ENCODE assay signal across 8 cellular contexts in genomic region chr6:136922680-136922996, GRCh38. TPM values are rescaled to one million over a fixed set of nuclear protein-coding genes. Genes with fewer than 3 reads are reported as not detected.
DNase-seq lines count a peak whose midpoint lies in the region; ATAC-seq, FAIRE-seq and TF ChIP-seq lines count a peak whose summit lies in the region.

No MANE protein-coding gene starts in this region.

- no peak for FAIRE-seq in H54 (lab: Jason Lieb, UNC)

- no peak for TF ChIP-seq POLR2A in sigmoid colon (IDR thresholded peaks at IDR 0.05)
- TF ChIP-seq POLR2A in H54 (IDR thresholded peaks at IDR 0.05; ENCODE audit: low read depth, low read length): no peak

- H3K27me3 ChIP-seq in GM23248 (replicated peaks; ENCODE audit: insufficient read depth) (peaks cover 56% of the 10 kb centered on the region), sigmoid colon (peaks cover 36 to 66% (median 48%) of the 10 kb centered on the region in 3 donors)

- H3K4me3 Mint-ChIP-seq in T-helper 1 cell treated with Interleukin-12 subunit alpha and Interleukin-12 subunit beta and Interleukin-4 antibody, amounts not matched to agents 30 μg/mL and 1 μg/mL, for 36 hours: peak overlapping the region; percentile 76

- no peaks in the 10 kb centered on the region for H3K79me2 ChIP-seq in GM23248 (ENCODE audit: insufficient read depth)

- no peak overlapping the region for H3K27ac Mint-ChIP-seq in T-helper 1 cell treated with Interleukin-12 subunit alpha and Interleukin-12 subunit beta and Interleukin-4 antibody, amounts not matched to agents 30 μg/mL and 1 μg/mL, for 36 hours

- H3K9ac ChIP-seq in GM23248: no peak overlapping the region

- no peak for TF ChIP-seq EP300 in sigmoid colon (IDR thresholded peaks at IDR 0.05)

- in situ Hi-C loops in GM23248 (cut with MboI): no loop called here

- DNase-seq in GM23248 (no peak), fibroblast of pulmonary artery (ENCODE audit: low read depth) (no peak), sigmoid colon (no peak), retina (no peak), H54 (ENCODE audit: insufficient read length, low spot score) (no peak), NCI-H2196 treated with DMSO at 0.1 percent for 48 hours (lab: John Stamatoyannopoulos, UW; ENCODE audit: unreplicated experiment) (no peak)

- H3K9me3 ChIP-seq in GM23248 (ENCODE audit: low read depth) (no peaks in the 10 kb centered on the region), sigmoid colon (no peaks in the 10 kb centered on the region)

- no peaks in the 10 kb centered on the region for H3K36me3 Mint-ChIP-seq in T-helper 1 cell treated with Interleukin-12 subunit alpha and Interleukin-12 subunit beta and Interleukin-4 antibody, amounts not matched to agents 30 μg/mL and 1 μg/mL, for 36 hours (ENCODE audit: low read depth)

- H3K4me2 ChIP-seq in GM23248 (ENCODE audit: unreplicated experiment): peak overlapping the region; percentile 67

- H2AFZ ChIP-seq in GM23248: no peak overlapping the region

- no peaks in the 10 kb centered on the region for H3K9me2 ChIP-seq in GM23248 (ENCODE audit: insufficient read depth)

- H3F3A ChIP-seq in GM23248 (ENCODE audit: insufficient read depth): 0 out of 2 replicates have a peak, but pooled peaks cover 5% of the 10 kb centered on the region

- 7 to 15% methylated on average over 10 to 20 of the region's 29 CpGs for WGBS in GM23248 (ENCODE audit: low coverage in 1 of 2, low lambda C conversion rate in 2 of 2, missing lambda C conversion rate in 2 of 2), 2 experiments
- WGBS in sigmoid colon, 2 donors: 3% methylated on average over 29 of the region's 29 CpGs

- H4K20me1 ChIP-seq in GM23248 (ENCODE audit: insufficient read depth): no peaks in the 10 kb centered on the region

- intact Hi-C loops in sigmoid colon (cut with DNase I): no loop called here

- TF ChIP-seq CTCF in fibroblast of pulmonary artery (IDR thresholded peaks at IDR 0.05; ENCODE audit: low read length, missing control alignments): no peak
- TF ChIP-seq CTCF in sigmoid colon (IDR thresholded peaks at IDR 0.05): no peak

- H3K4me1 Mint-ChIP-seq in T-helper 1 cell treated with Interleukin-12 subunit alpha and Interleukin-12 subunit beta and Interleukin-4 antibody, amounts not matched to agents 30 μg/mL and 1 μg/mL, for 36 hours (ENCODE audit: low read depth): peaks cover 20% of the 10 kb centered on the region

- ATAC-seq in GM21825 (IDR thresholded peaks at IDR 0.05; ENCODE audit: unreplicated experiment): no peak

- peaks cover 63% of the 10 kb centered on the region for H3K27me3 Mint-ChIP-seq in T-helper 1 cell treated with Interleukin-12 subunit alpha and Interleukin-12 subunit beta and Interleukin-4 antibody, amounts not matched to agents 30 μg/mL and 1 μg/mL, for 36 hours (ENCODE audit: low read depth)

- H3K27ac ChIP-seq in GM23248 (no peak overlapping the region), sigmoid colon (no peak overlapping the region)

- H3K4me1 ChIP-seq in GM23248 (ENCODE audit: insufficient read depth) (no peaks in the 10 kb centered on the region), sigmoid colon (peaks cover 0 to 36% (median 35%) of the 10 kb centered on the region in 4 donors)

- H3K36me3 ChIP-seq in GM23248 (ENCODE audit: low read depth): no peaks in the 10 kb centered on the region
- no peaks in the 10 kb centered on the region for H3K36me3 ChIP-seq in sigmoid colon

- no peaks in the 10 kb centered on the region for H3K9me3 Mint-ChIP-seq in T-helper 1 cell treated with Interleukin-12 subunit alpha and Interleukin-12 subunit beta and Interleukin-4 antibody, amounts not matched to agents 30 μg/mL and 1 μg/mL, for 36 hours

- H3K4me3 ChIP-seq in GM23248 (peak overlapping the region; percentile 57), fibroblast of pulmonary artery (replicated peaks; ENCODE audit: low read depth, low read length) (peak overlapping the region; percentile 33), sigmoid colon (peak overlapping the region in 3 of 4 donors; percentile 42 to 55 (median 54))

RNA-seq across cellular contexts. Expression of gene SLC35D3, which starts 0.5 kb away (rescaled TPM):
- total RNA-seq in GM23248 (2014; rRNA removed; shearing (Covaris generic)): not detected in 2 replicates
- not detected in 2 replicates for polyA plus RNA-seq in GM23248 (2016; fragmentation: Nextera tagmentation; extraction: Ambion mirVana)
- 1 to 10 TPM in 2 of 4 donors, under 1 TPM in 2; 0.16 to 1.4 (median 1.0) TPM for total RNA-seq in sigmoid colon
- under 1 TPM in 1 of 3 donors, not detected in 2; 0.28 TPM for polyA plus RNA-seq in sigmoid colon
